21 cellular contexts compared by ENCODE assay signal in the genomic region with DNA sequence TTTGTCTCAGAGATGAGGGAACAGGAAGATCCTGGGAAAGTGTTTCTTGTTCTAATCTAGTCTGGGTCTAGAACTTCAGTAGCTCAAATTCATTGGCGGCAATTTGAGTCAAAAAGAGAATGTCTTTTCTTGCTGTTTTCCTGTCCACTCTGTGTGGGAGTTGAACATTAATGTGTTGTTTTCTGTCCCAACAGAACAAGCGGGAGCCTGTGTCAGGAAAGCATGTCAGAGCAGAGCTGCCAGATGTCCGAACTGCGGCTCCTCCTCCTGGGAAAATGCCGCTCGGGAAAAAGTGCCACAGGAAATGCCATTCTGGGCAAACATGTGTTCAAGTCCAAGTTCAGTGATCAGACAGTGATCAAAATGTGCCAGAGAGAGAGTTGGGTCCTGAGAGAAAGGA. TPM values are rescaled to one million over a fixed set of nuclear protein-coding genes. Genes with fewer than 3 reads are reported as not detected.
DNase-seq lines count a peak whose midpoint lies in the region; ATAC-seq and TF ChIP-seq lines count a peak whose summit lies in the region.
"Had no signal": no experiment of that assay in that cellular context is flagged by ENCODE, and none has a peak within 500 bp of the region (broad histone marks: within the 10 kb centered on the region; RNA-seq: fewer than 3 reads in every experiment).

No MANE protein-coding gene starts in this region.

- no peaks in the 10 kb centered on the region for H3K9me3 Mint-ChIP-seq in endothelial cell (ENCODE audit: unreplicated experiment)
- H3K9me3 Mint-ChIP-seq in activated CD4-positive, alpha-beta T cell treated with anti-CD3 and anti-CD28 coated beads, Interleukin-2, amount 10 ng/mL, durations not matched to agents 24 days and 14 days = peaks cover 21% of the 10 kb centered on the region

- no peaks in the 10 kb centered on the region for H3K9me3 ChIP-seq in gastrocnemius medialis
- H3K9me3 ChIP-seq in GM23248 (ENCODE audit: low read depth) = no peaks in the 10 kb centered on the region

- H3K4me3 Mint-ChIP-seq in endothelial cell (ENCODE audit: unreplicated experiment) = peak overlapping the region; percentile 3
- no peak overlapping the region for H3K4me3 Mint-ChIP-seq in activated CD4-positive, alpha-beta T cell treated with anti-CD3 and anti-CD28 coated beads, Interleukin-2, amount 10 ng/mL, durations not matched to agents 24 days and 14 days
- H3K4me3 Mint-ChIP-seq: stimulated activated memory B cell treated with anti-CD40 and anti-IgM and Interleukin-4, amounts not matched to agents 10 μg/mL and 1 μg/mL and 100 μg/mL, for 72 hours had no signal

- WGBS in GM23248 (ENCODE audit: low coverage in 1 of 2, low lambda C conversion rate in 2 of 2, missing lambda C conversion rate in 2 of 2), 2 experiments = 21 to 36% methylated on average over 6 of the region's 6 CpGs

- peaks cover 98% of the 10 kb centered on the region for H3K36me3 Mint-ChIP-seq in endothelial cell (ENCODE audit: low read depth, unreplicated experiment)
- peaks cover 79% of the 10 kb centered on the region for H3K36me3 Mint-ChIP-seq in activated CD4-positive, alpha-beta T cell treated with anti-CD3 and anti-CD28 coated beads, Interleukin-2, amount 10 ng/mL, durations not matched to agents 24 days and 14 days (ENCODE audit: low read depth)

- H3K27me3 ChIP-seq in gastrocnemius medialis (no peaks in the 10 kb centered on the region), GM23248 (replicated peaks; ENCODE audit: insufficient read depth) (no peaks in the 10 kb centered on the region; the same call in 1 of the 2 replicates)
- H3K27me3 ChIP-seq: neutrophil, transverse colon had no signal

- no peaks in the 10 kb centered on the region for H3F3A ChIP-seq in GM23248 (ENCODE audit: insufficient read depth)

- no peak overlapping the region for H3K9ac ChIP-seq in GM23248

- no peak overlapping the region for H3K27ac Mint-ChIP-seq in endothelial cell (ENCODE audit: unreplicated experiment)
- H3K27ac Mint-ChIP-seq in activated CD4-positive, alpha-beta T cell treated with anti-CD3 and anti-CD28 coated beads, Interleukin-2, amount 10 ng/mL, durations not matched to agents 24 days and 14 days = no peak overlapping the region
- H3K27ac Mint-ChIP-seq: stimulated activated memory B cell treated with anti-CD40 and anti-IgM and Interleukin-4, amounts not matched to agents 10 μg/mL and 1 μg/mL and 100 μg/mL, for 72 hours had no signal

- ATAC-seq in gastrocnemius medialis = no peak
- ATAC-seq in HG03571 (IDR thresholded peaks at IDR 0.05; ENCODE audit: unreplicated experiment) = no peak
- ATAC-seq: stimulated activated memory B cell treated with anti-CD40 and anti-IgM and Interleukin-4, amounts not matched to agents 10 μg/mL and 1 μg/mL and 100 μg/mL, for 72 hours had no signal

- no peak overlapping the region for H2AFZ ChIP-seq in GM23248

- H3K27ac ChIP-seq in RWPE1 (no peak overlapping the region), gastrocnemius medialis (peak overlapping the region in 3 of 4 donors; percentile 40 to 52 (median 40)), GM23248 (no peak overlapping the region)
- H3K27ac ChIP-seq: cardiac muscle cell, neutrophil had no signal

- in situ Hi-C loops in gastrocnemius medialis (cut with MboI; ENCODE audit: low sequenced_read_pairs in 4 of 4) = no loop called here
- in situ Hi-C loops in GM23248 (cut with MboI) = no loop called here

- H4K20me1 ChIP-seq in GM23248 (ENCODE audit: insufficient read depth) = no peaks in the 10 kb centered on the region

- no peaks in the 10 kb centered on the region for H3K9me2 ChIP-seq in GM23248 (ENCODE audit: insufficient read depth)

- intact Hi-C loops in gastrocnemius medialis (cut with DNase I; ENCODE audit: low total_unique reads) = no loop called here
- intact Hi-C loops in activated CD4-positive, alpha-beta T cell treated with anti-CD3 and anti-CD28 coated beads, Interleukin-2, amount 10 ng/mL, durations not matched to agents 24 days and 14 days (cut with micrococcal nuclease) = no loop called here

- peak in 1 of 2 donors; percentile 12 for TF ChIP-seq POLR2A in gastrocnemius medialis (IDR thresholded peaks at IDR 0.05)

- H3K4me1 ChIP-seq in gastrocnemius medialis = no peaks in the 10 kb centered on the region
- H3K4me1 ChIP-seq in GM23248 (ENCODE audit: insufficient read depth) = no peaks in the 10 kb centered on the region
- H3K4me1 ChIP-seq: transverse colon had no signal

- H3K36me3 ChIP-seq in gastrocnemius medialis (no peaks in the 10 kb centered on the region), GM23248 (ENCODE audit: low read depth) (no peaks in the 10 kb centered on the region)
- H3K36me3 ChIP-seq: cardiac muscle cell, neutrophil, transverse colon had no signal

- no peak for TF ChIP-seq CTCF in RWPE1 (conservative IDR thresholded peaks at IDR 0.05; ENCODE audit: low read depth)
- TF ChIP-seq CTCF in endothelial cell (IDR thresholded peaks at IDR 0.05; ENCODE audit: unreplicated experiment) = no peak
- TF ChIP-seq CTCF in gastrocnemius medialis (IDR thresholded peaks at IDR 0.05 in 4 of 5, conservative IDR thresholded peaks at IDR 0.05 in 1 of 5) = no peak

- POLR2A ChIA-PET in RWPE1 (lab: Yijun Ruan, JAX; ENCODE audit: low non-redundant PET) = no interaction called here

- peaks cover 70% of the 10 kb centered on the region for H3K4me1 Mint-ChIP-seq in endothelial cell (ENCODE audit: unreplicated experiment)
- H3K4me1 Mint-ChIP-seq in activated CD4-positive, alpha-beta T cell treated with anti-CD3 and anti-CD28 coated beads, Interleukin-2, amount 10 ng/mL, durations not matched to agents 24 days and 14 days = peaks cover 58% of the 10 kb centered on the region
- H3K4me1 Mint-ChIP-seq: stimulated activated memory B cell treated with anti-CD40 and anti-IgM and Interleukin-4, amounts not matched to agents 10 μg/mL and 1 μg/mL and 100 μg/mL, for 72 hours had no signal

- H3K27me3 Mint-ChIP-seq in endothelial cell (ENCODE audit: unreplicated experiment) = peaks cover 2% of the 10 kb centered on the region
- H3K27me3 Mint-ChIP-seq in activated CD4-positive, alpha-beta T cell treated with anti-CD3 and anti-CD28 coated beads, Interleukin-2, amount 10 ng/mL, durations not matched to agents 24 days and 14 days = no peaks in the 10 kb centered on the region

- peak; percentile 11 for DNase-seq in RWPE1 (ENCODE audit: low spot score)
- DNase-seq in endothelial cell (ENCODE audit: low spot score) = no peak
- peak; percentile 14 for DNase-seq in left kidney (ENCODE audit: low read depth, low spot score)
- no peak for DNase-seq in gastrocnemius medialis
- DNase-seq in GM23248 = no peak
- no peak for DNase-seq in islet precursor cell
- no peak for DNase-seq in activated CD4-positive, alpha-beta T cell treated with anti-CD3 and anti-CD28 coated beads, Interleukin-2, amount 10 ng/mL, durations not matched to agents 24 days and 14 days
- DNase-seq: activated CD4-positive, alpha-beta T cell treated with anti-CD3 and anti-CD28 coated beads for 4 hours; effector CD4-positive, alpha-beta T cell; hippocampal formation; Kasumi-1; kidney glomerular epithelial cell; NCI-H1105; NCI-H510A treated with DMSO at 0.1 percent for 48 hours; retina; transverse colon had no signal

- H3K4me3 ChIP-seq in gastrocnemius medialis = peak overlapping the region in 3 of 4 donors; percentile 36 to 41 (median 39)
- no peak overlapping the region for H3K4me3 ChIP-seq in GM23248
- H3K4me3 ChIP-seq: cardiac muscle cell, transverse colon had no signal

- no peaks in the 10 kb centered on the region for H3K79me2 ChIP-seq in GM23248 (ENCODE audit: insufficient read depth)

- H3K4me2 ChIP-seq in GM23248 (ENCODE audit: unreplicated experiment) = no peak overlapping the region

- CTCF ChIA-PET in RWPE1 (lab: Yijun Ruan, JAX) = interaction anchor here (0.6 to 0.7 kb wide), 2 partner anchors 95 to 505 kb away, joined by 3 to 5 read pairs; no protein-coding TSS in a partner anchor

RNA-seq across cellular contexts. Expression of a gene that starts 16.0 kb away (rescaled TPM):
- total RNA-seq in endothelial cell (ENCODE audit: unreplicated experiment) (143 TPM), gastrocnemius medialis (10 to 100 TPM in 1 of 4 donors, 1 to 10 TPM in 3; 5.4 to 10.4 (median 7.1) TPM)
- not detected in 2 replicates for total RNA-seq in GM23248 (2014; rRNA removed; shearing (Covaris generic))
- not detected in 2 replicates for polyA plus RNA-seq in GM23248 (2016; fragmentation: Nextera tagmentation; extraction: Ambion mirVana)
- 7.9 and 8.5 TPM in 2 replicates for total RNA-seq in activated CD4-positive, alpha-beta T cell treated with anti-CD3 and anti-CD28 coated beads, Interleukin-2, amount 10 ng/mL, durations not matched to agents 24 days and 14 days
- polyA plus RNA-seq: cardiac muscle cell, fibroblast of lung had no signal

RNA-seq across cellular contexts. Expression of a gene that starts 48.2 kb away (rescaled TPM):
- total RNA-seq in endothelial cell (ENCODE audit: unreplicated experiment) = 2.2 TPM
- 1 to 10 TPM; 6.6 to 7.8 (median 7.0) TPM for total RNA-seq in gastrocnemius medialis
- total RNA-seq in GM23248 (2014; rRNA removed; shearing (Covaris generic)) = not detected in 2 replicates
- not detected in 2 replicates for polyA plus RNA-seq in GM23248 (2016; fragmentation: Nextera tagmentation; extraction: Ambion mirVana)
- total RNA-seq in activated CD4-positive, alpha-beta T cell treated with anti-CD3 and anti-CD28 coated beads, Interleukin-2, amount 10 ng/mL, durations not matched to agents 24 days and 14 days = 40.5 and 45.0 TPM in 2 replicates
- total RNA-seq: cardiac muscle cell, fibroblast of lung had no signal
- polyA plus RNA-seq: cardiac muscle cell, fibroblast of lung had no signal

Comparison
In these comparisons a context has a peak if more than half of its experiments do, and no peak if none do; other contexts are left out.
1. DNase-seq: peak in RWPE1 (single experiment) and left kidney (single experiment); none in endothelial cell (single experiment), gastrocnemius medialis (0 of 2), GM23248 (single experiment), islet precursor cell (single experiment) and activated CD4-positive, alpha-beta T cell treated with anti-CD3 and anti-CD28 coated beads, Interleukin-2, amount 10 ng/mL, durations not matched to agents 24 days and 14 days (single experiment).
2. H3K27ac ChIP-seq: peak in gastrocnemius medialis (3 of 4); none in RWPE1 (single experiment) and GM23248 (single experiment).
3. RNA of a gene that starts 16.0 kb away (total RNA-seq): 143 TPM in endothelial cell (single experiment); 7.9 to 8.5 TPM in activated CD4-positive, alpha-beta T cell treated with anti-CD3 and anti-CD28 coated beads, Interleukin-2, amount 10 ng/mL, durations not matched to agents 24 days and 14 days, 5.4 to 10.4 TPM in gastrocnemius medialis and not detected in GM23248; every median in the first group is over 10 times any median in the second.